In genomic region chr2:44537264-44537663, GRCh38 we compare ENCODE assay signal across 16 cellular contexts.
"Had no signal": no experiment of that assay in that cellular context is flagged by ENCODE, and none has a peak within 500 bp of the region (broad histone marks: within the 10 kb centered on the region; RNA-seq: fewer than 3 reads in every experiment).

No MANE protein-coding gene starts in this region.

- DNase-seq: activated CD4-positive, alpha-beta T cell treated with anti-CD3 and anti-CD28 coated beads for 1 hour; activated naive CD8-positive, alpha-beta T cell treated with anti-CD3 and anti-CD28 coated beads, Interleukin-2, amount 10 ng/mL, durations not matched to agents 7 days and 5 days; body of pancreas; central memory CD4-positive, alpha-beta T cell; colonic mucosa; endodermal cell; gastrocnemius medialis; head of caudate nucleus; kidney; left lung; mucosa of descending colon; naive thymus-derived CD4-positive, alpha-beta T cell; stimulated activated CD8-positive, alpha-beta memory T cell treated with anti-CD3 and anti-CD28 coated beads, Interleukin-4, amount 100 ng/mL, for 48 hours; stimulated activated naive CD4-positive, alpha-beta T cell treated with Interleukin-2 at 50 U/mL for 16 hours; T-helper 17 cell; WERI-Rb-1 had no signal
